In the genomic region with DNA sequence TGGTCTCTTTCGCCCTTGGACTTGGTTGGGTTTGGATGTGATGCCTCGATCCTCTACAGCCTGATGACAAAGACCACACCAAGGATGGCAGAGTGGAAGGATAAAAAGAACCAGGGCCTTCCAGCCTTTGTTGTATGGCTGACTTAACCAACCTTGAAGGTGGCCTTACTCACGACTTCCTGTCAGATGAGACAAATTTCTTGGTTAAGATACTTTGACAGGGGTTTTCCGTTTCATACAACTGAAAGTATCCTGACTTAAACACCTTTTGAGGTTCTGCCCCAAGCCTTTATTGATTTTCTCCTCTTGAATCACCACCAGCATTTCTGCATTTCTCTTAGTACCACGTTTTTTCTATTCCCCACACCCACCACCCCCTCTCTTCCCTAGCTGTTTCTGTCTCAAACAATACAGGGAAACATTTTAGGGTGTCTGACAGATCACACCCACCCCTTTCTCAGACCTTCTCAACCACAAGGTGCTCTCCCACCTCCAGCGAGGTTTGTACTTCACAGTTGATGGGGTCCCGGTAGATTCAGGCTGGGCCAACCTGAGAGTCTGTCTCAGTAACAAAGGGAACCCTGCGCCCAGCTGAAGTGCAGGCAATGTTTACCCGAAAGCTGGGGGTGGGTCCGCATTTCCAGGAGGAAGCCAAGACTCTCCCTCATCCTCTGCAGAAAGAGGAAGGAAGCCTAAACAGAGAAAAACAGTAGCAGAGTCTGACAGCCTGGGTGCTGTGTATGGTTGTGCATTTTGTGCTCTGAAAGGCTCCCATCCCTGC, we compare ENCODE assay signal across 8 cellular contexts. TPM values are rescaled to one million over a fixed set of nuclear protein-coding genes. Genes with fewer than 3 reads are reported as not detected.
A peak's percentile ranks its signal among the peaks of the same experiment; 100 is the strongest.
DNase-seq lines count a peak whose midpoint lies in the region; ATAC-seq, FAIRE-seq and TF ChIP-seq lines count a peak whose summit lies in the region.

No MANE protein-coding gene starts in this region.

- FAIRE-seq in bronchial epithelial cell (lab: Jason Lieb, UNC), result no peak

- ATAC-seq in GM18867 (IDR thresholded peaks at IDR 0.05; ENCODE audit: unreplicated experiment) (peak; percentile 74), HG02938 (IDR thresholded peaks at IDR 0.05; ENCODE audit: unreplicated experiment) (peak; percentile 76)

- peak in 4 of 5 experiments; percentile 15 to 92 (median 60) for DNase-seq in T-helper 2 cell
- peak; percentile 42 for DNase-seq in bronchial epithelial cell (ENCODE audit: low read depth)
- peak; percentile 41 to 69 for DNase-seq in stimulated activated CD8-positive, alpha-beta memory T cell treated with anti-CD3 and anti-CD28 coated beads, Interleukin-15, amount 100 ng/mL, for 4 hours (ENCODE audit: low read depth in 2 of 2)
- no peak for DNase-seq in vagina (ENCODE audit: extremely low spot score in 2 of 2)
- DNase-seq in NCI-H187 (lab: John Stamatoyannopoulos, UW), result no peak
- DNase-seq in NCI-H1436 (lab: John Stamatoyannopoulos, UW), result no peak

- no peaks in the 10 kb centered on the region for H3K36me3 ChIP-seq in bronchial epithelial cell (ENCODE audit: control insufficient read depth, insufficient read depth, low read length)
- H3K36me3 ChIP-seq in vagina, result no peaks in the 10 kb centered on the region

- intact Hi-C loops in vagina (cut with DNase I), result no loop called here

- H3K4me3 ChIP-seq in bronchial epithelial cell (ENCODE audit: low read depth, low read length) (no peak overlapping the region), vagina (no peak overlapping the region)

- no peaks in the 10 kb centered on the region for H3K9me3 ChIP-seq in vagina

- H3K27ac ChIP-seq in vagina, result no peak overlapping the region

- TF ChIP-seq CTCF in bronchial epithelial cell (IDR thresholded peaks at IDR 0.05; ENCODE audit: insufficient read depth, low read length, severe bottlenecking) (no peak), vagina (IDR thresholded peaks at IDR 0.05) (no peak)

- no peaks in the 10 kb centered on the region for H3K27me3 ChIP-seq in bronchial epithelial cell (ENCODE audit: control insufficient read depth, insufficient read depth, low read length)
- no peaks in the 10 kb centered on the region for H3K27me3 ChIP-seq in vagina

- H3K4me1 ChIP-seq in vagina, result peaks cover 18% of the 10 kb centered on the region

- TF ChIP-seq POLR2A in vagina (IDR thresholded peaks at IDR 0.05), result no peak

RNA-seq across cellular contexts. Expression of a gene that starts 5.0 kb away (rescaled TPM):
- total RNA-seq in bronchial epithelial cell (12.7 and 13.7 TPM in 2 replicates), vagina (15.5 TPM)

Comparison
In these comparisons a context has a peak if more than half of its experiments do, and no peak if none do; other contexts are left out.
1. DNase-seq: peak in T-helper 2 cell (4 of 5), bronchial epithelial cell (single experiment) and stimulated activated CD8-positive, alpha-beta memory T cell treated with anti-CD3 and anti-CD28 coated beads, Interleukin-15, amount 100 ng/mL, for 4 hours (2 of 2); none in vagina (0 of 2), NCI-H187 (0 of 2) and NCI-H1436 (single experiment).